28 cellular contexts compared by ENCODE assay signal in genomic region chr4:38320833-38321232, GRCh38.
DNase-seq lines count a peak whose midpoint lies in the region; ATAC-seq, FAIRE-seq and TF ChIP-seq lines count a peak whose summit lies in the region.
"Had no signal": no experiment of that assay in that cellular context is flagged by ENCODE, and none has a peak within 500 bp of the region (broad histone marks: within the 10 kb centered on the region; RNA-seq: fewer than 3 reads in every experiment).

No MANE protein-coding gene starts in this region.

- CTCF ChIA-PET in activated CD4-positive, alpha-beta T cell treated with anti-CD3 and anti-CD28 coated beads, Interleukin-2, amount 10 ng/mL, durations not matched to agents 7 days and 5 days (lab: Charles Lee): interaction anchor here (0.7 to 1.8 kb wide), 5 partner anchors 10 to 363 kb away, joined by 3 to 7 read pairs (median 4); no protein-coding TSS in a partner anchor

- peak overlapping the region; percentile 88 for H3K27ac ChIP-seq in subcutaneous abdominal adipose tissue (ENCODE audit: low read depth, low read length)
- H3K27ac ChIP-seq: foreskin keratinocyte had no signal

- H3K36me3 Mint-ChIP-seq in activated CD4-positive, alpha-beta T cell treated with anti-CD3 and anti-CD28 coated beads, Interleukin-2, amount 10 ng/mL, durations not matched to agents 7 days and 5 days (ENCODE audit: low read depth): peaks cover 11% of the 10 kb centered on the region
- no peaks in the 10 kb centered on the region for H3K36me3 Mint-ChIP-seq in IgD-negative memory B cell
- H3K36me3 Mint-ChIP-seq in memory B cell: no peaks in the 10 kb centered on the region

- H3K9me3 Mint-ChIP-seq in activated CD4-positive, alpha-beta T cell treated with anti-CD3 and anti-CD28 coated beads, Interleukin-2, amount 10 ng/mL, durations not matched to agents 7 days and 5 days: peaks cover 16% of the 10 kb centered on the region
- H3K9me3 Mint-ChIP-seq in IgD-negative memory B cell (peaks cover 0 to 2% (median 0%) of the 10 kb centered on the region in 3 donors), memory B cell (peaks cover 3% of the 10 kb centered on the region)

- peak overlapping the region; percentile 31 for H3K27ac Mint-ChIP-seq in activated CD4-positive, alpha-beta T cell treated with anti-CD3 and anti-CD28 coated beads, Interleukin-2, amount 10 ng/mL, durations not matched to agents 7 days and 5 days
- H3K27ac Mint-ChIP-seq in IgD-negative memory B cell: peak overlapping the region in 2 of 3 donors; percentile 22 to 59
- peak overlapping the region; percentile 15 for H3K27ac Mint-ChIP-seq in memory B cell
- H3K27ac Mint-ChIP-seq: activated T-helper 2 cell treated with anti-CD3 and anti-CD28 coated beads, Interferon-gamma antibody, Interleukin-2, Interleukin-4, amounts not matched to agents 10 μg/mL and 5 μg/mL and 100 μg/mL, durations not matched to agents 14 hours and 24 hours and 36 hours; H9 had no signal

- no peaks in the 10 kb centered on the region for H3K9me3 ChIP-seq in subcutaneous abdominal adipose tissue (ENCODE audit: control insufficient read depth in 5 of 5, low read length in 5 of 5)
- H3K9me3 ChIP-seq: adrenal gland, Peyer's patch had no signal

- peaks cover 50% of the 10 kb centered on the region for H3K4me1 Mint-ChIP-seq in activated CD4-positive, alpha-beta T cell treated with anti-CD3 and anti-CD28 coated beads, Interleukin-2, amount 10 ng/mL, durations not matched to agents 7 days and 5 days
- H3K4me1 Mint-ChIP-seq in IgD-negative memory B cell: peaks cover 21 to 27% (median 21%) of the 10 kb centered on the region in 3 donors
- peaks cover 11% of the 10 kb centered on the region for H3K4me1 Mint-ChIP-seq in memory B cell

- H3K27me3 Mint-ChIP-seq in activated CD4-positive, alpha-beta T cell treated with anti-CD3 and anti-CD28 coated beads, Interleukin-2, amount 10 ng/mL, durations not matched to agents 7 days and 5 days: peaks cover under 1% of the 10 kb centered on the region
- H3K27me3 Mint-ChIP-seq in IgD-negative memory B cell: no peaks in the 10 kb centered on the region
- no peaks in the 10 kb centered on the region for H3K27me3 Mint-ChIP-seq in memory B cell
- H3K27me3 Mint-ChIP-seq: stimulated activated naive CD8-positive, alpha-beta T cell treated with anti-CD3 and anti-CD28 coated beads, Interleukin-15, amount 100 ng/mL, for 72 hours had no signal

- no peaks in the 10 kb centered on the region for H3K27me3 ChIP-seq in subcutaneous abdominal adipose tissue (ENCODE audit: control insufficient read depth in 5 of 5, insufficient read depth in 4 of 5, low read length in 5 of 5)
- H3K27me3 ChIP-seq: adrenal gland, foreskin keratinocyte, hepatocyte, Peyer's patch had no signal

- DNase-seq in activated CD4-positive, alpha-beta T cell treated with anti-CD3 and anti-CD28 coated beads, Interleukin-2, amount 10 ng/mL, durations not matched to agents 7 days and 5 days: no peak
- no peak for DNase-seq in activated CD4-positive, alpha-beta T cell treated with anti-CD3 and anti-CD28 coated beads, Interleukin-2, amount 50 U/mL, for 48 hours
- DNase-seq in memory B cell (ENCODE audit: low spot score in 2 of 2): no peak
- DNase-seq in activated effector memory CD4-positive, alpha-beta T cell treated with Interleukin-2 at 50 U/mL for 16 hours: no peak
- DNase-seq in frontal cortex (ENCODE audit: low spot score in 2 of 2): no peak
- DNase-seq in foreskin fibroblast: no peak
- DNase-seq: activated CD4-positive, alpha-beta T cell treated with anti-CD3 and anti-CD28 coated beads for 48 hours; activated CD8-positive, alpha-beta memory T cell treated with anti-CD3 and anti-CD28 coated beads, Interleukin-2, amount 50 U/mL, for 4 hours; adrenal gland; AML-193; COR-L47; effector memory CD4-positive, alpha-beta T cell; foreskin keratinocyte; GDM1; H9; Karpas-422; left colon; mesendoderm; NCI-H1048; NCI-H187; NCI-H526; Peyer's patch; stimulated activated naive CD8-positive, alpha-beta T cell treated with anti-CD3 and anti-CD28 coated beads, Interleukin-15, amount 100 ng/mL, for 72 hours; trophoblast cell had no signal

- TF ChIP-seq CTCF in foreskin fibroblast (IDR thresholded peaks at IDR 0.05; ENCODE audit: low read depth, low read length): no peak

- no peak for FAIRE-seq in frontal cortex (lab: Jason Lieb, UNC)

- no peaks in the 10 kb centered on the region for H3K36me3 ChIP-seq in subcutaneous abdominal adipose tissue (ENCODE audit: control insufficient read depth in 5 of 5, insufficient read depth in 5 of 5, low read length in 5 of 5)
- H3K36me3 ChIP-seq: adrenal gland, Peyer's patch had no signal

- ATAC-seq in memory B cell (ENCODE audit: low read depth): no peak
- ATAC-seq: foreskin keratinocyte had no signal

- H3K4me3 Mint-ChIP-seq in activated CD4-positive, alpha-beta T cell treated with anti-CD3 and anti-CD28 coated beads, Interleukin-2, amount 10 ng/mL, durations not matched to agents 7 days and 5 days: no peak overlapping the region
- peak overlapping the region in 1 of 4 donors; percentile 29 for H3K4me3 Mint-ChIP-seq in IgD-negative memory B cell
- no peak overlapping the region for H3K4me3 Mint-ChIP-seq in memory B cell
- H3K4me3 Mint-ChIP-seq: H9 had no signal

- H3K4me3 ChIP-seq in subcutaneous abdominal adipose tissue (ENCODE audit: low read depth in 1 of 5, low read length in 5 of 5) (no peak overlapping the region), foreskin fibroblast (ENCODE audit: low read depth in 1 of 2, low read length in 2 of 2) (no peak overlapping the region)
- H3K4me3 ChIP-seq: adrenal gland, hepatocyte, Peyer's patch had no signal

- peaks cover 0 to 35% (median 27%) of the 10 kb centered on the region in 5 donors for H3K4me1 ChIP-seq in subcutaneous abdominal adipose tissue (ENCODE audit: control insufficient read depth in 5 of 5, insufficient read depth in 5 of 5, low read length in 5 of 5)

- POLR2A ChIA-PET in activated CD4-positive, alpha-beta T cell treated with anti-CD3 and anti-CD28 coated beads, Interleukin-2, amount 10 ng/mL, durations not matched to agents 7 days and 5 days (lab: Charles Lee): interaction anchor here (0.7 kb wide), 1 partner anchor 214 kb away, joined by 3 read pairs; no protein-coding TSS in a partner anchor

- H3K9ac ChIP-seq in subcutaneous abdominal adipose tissue (ENCODE audit: low read length in 5 of 5): no peak overlapping the region
